1 cellular context compared by ENCODE assay signal in genomic region chr6:136792066-136792944, GRCh38.
TF ChIP-seq lines count a peak whose summit lies in the region.

MAP3K5 (minus strand) TSS chr6:136792477; CDS start chr6:136792157, 320 bp downstream.

TF ChIP-seq in HepG2, 621 proteins besides CTCF, POLR2A, EP300 and RAD21 (continued from another document and continues in another):
- 0 out of 2 replicates have a peak, but pooled peaks have one; percentile 66 for TF ChIP-seq ZNF280B (CRISPR knock-in tag; IDR thresholded peaks at IDR 0.05; ENCODE audit: borderline replicate concordance)
- TF ChIP-seq GATAD2A (CRISPR knock-in tag; IDR thresholded peaks at IDR 0.05): no peak
- peak; percentile 37 for TF ChIP-seq PTBP1 (IDR thresholded peaks at IDR 0.05; ENCODE audit: low read depth, low read length, poor library complexity, severe bottlenecking)
- no peak for TF ChIP-seq ZSCAN20 (CRISPR knock-in tag; IDR thresholded peaks at IDR 0.05; ENCODE audit: borderline replicate concordance)
- TF ChIP-seq POGZ (CRISPR knock-in tag; IDR thresholded peaks at IDR 0.05): no peak
- TF ChIP-seq ZMAT3 (CRISPR knock-in tag; conservative IDR thresholded peaks at IDR 0.05): no peak
- TF ChIP-seq SKI (IDR thresholded peaks at IDR 0.05; ENCODE audit: partially characterized antibody): no peak
- TF ChIP-seq ZNF546 (CRISPR knock-in tag; conservative IDR thresholded peaks at IDR 0.05): no peak
- TF ChIP-seq ZNF256 (CRISPR knock-in tag; conservative IDR thresholded peaks at IDR 0.05): no peak
- TF ChIP-seq, protein P1, sequence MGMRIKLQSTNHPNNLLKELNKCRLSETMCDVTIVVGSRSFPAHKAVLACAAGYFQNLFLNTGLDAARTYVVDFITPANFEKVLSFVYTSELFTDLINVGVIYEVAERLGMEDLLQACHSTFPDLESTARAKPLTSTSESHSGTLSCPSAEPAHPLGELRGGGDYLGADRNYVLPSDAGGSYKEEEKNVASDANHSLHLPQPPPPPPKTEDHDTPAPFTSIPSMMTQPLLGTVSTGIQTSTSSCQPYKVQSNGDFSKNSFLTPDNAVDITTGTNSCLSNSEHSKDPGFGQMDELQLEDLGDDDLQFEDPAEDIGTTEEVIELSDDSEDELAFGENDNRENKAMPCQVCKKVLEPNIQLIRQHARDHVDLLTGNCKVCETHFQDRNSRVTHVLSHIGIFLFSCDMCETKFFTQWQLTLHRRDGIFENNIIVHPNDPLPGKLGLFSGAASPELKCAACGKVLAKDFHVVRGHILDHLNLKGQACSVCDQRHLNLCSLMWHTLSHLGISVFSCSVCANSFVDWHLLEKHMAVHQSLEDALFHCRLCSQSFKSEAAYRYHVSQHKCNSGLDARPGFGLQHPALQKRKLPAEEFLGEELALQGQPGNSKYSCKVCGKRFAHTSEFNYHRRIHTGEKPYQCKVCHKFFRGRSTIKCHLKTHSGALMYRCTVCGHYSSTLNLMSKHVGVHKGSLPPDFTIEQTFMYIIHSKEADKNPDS (CRISPR knock-in tag; IDR thresholded peaks at IDR 0.05): no peak
- no peak for TF ChIP-seq ZNF292 (CRISPR knock-in tag; IDR thresholded peaks at IDR 0.05; ENCODE audit: borderline replicate concordance, low read depth)
- TF ChIP-seq, protein P2, sequence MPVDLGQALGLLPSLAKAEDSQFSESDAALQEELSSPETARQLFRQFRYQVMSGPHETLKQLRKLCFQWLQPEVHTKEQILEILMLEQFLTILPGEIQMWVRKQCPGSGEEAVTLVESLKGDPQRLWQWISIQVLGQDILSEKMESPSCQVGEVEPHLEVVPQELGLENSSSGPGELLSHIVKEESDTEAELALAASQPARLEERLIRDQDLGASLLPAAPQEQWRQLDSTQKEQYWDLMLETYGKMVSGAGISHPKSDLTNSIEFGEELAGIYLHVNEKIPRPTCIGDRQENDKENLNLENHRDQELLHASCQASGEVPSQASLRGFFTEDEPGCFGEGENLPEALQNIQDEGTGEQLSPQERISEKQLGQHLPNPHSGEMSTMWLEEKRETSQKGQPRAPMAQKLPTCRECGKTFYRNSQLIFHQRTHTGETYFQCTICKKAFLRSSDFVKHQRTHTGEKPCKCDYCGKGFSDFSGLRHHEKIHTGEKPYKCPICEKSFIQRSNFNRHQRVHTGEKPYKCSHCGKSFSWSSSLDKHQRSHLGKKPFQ (CRISPR knock-in tag; IDR thresholded peaks at IDR 0.05; ENCODE audit: insufficient replicate concordance): no peak
- TF ChIP-seq ZNF709 (CRISPR knock-in tag; IDR thresholded peaks at IDR 0.05): 0 out of 2 replicates have a peak, but pooled peaks have one; percentile 30
- TF ChIP-seq ATF2 (CRISPR knock-in tag; IDR thresholded peaks at IDR 0.05): no peak
- TF ChIP-seq ISL2 (CRISPR knock-in tag; IDR thresholded peaks at IDR 0.05): no peak
- no peak for TF ChIP-seq GRHL1 (CRISPR knock-in tag; conservative IDR thresholded peaks at IDR 0.05)
- TF ChIP-seq ZNF776 (CRISPR knock-in tag; IDR thresholded peaks at IDR 0.05): no peak
- no peak for TF ChIP-seq ZNF431 (CRISPR knock-in tag; IDR thresholded peaks at IDR 0.05; ENCODE audit: borderline replicate concordance, low read depth)
- no peak for TF ChIP-seq CREM (IDR thresholded peaks at IDR 0.05)
- no peak for TF ChIP-seq CREM (CRISPR knock-in tag; IDR thresholded peaks at IDR 0.05)
- TF ChIP-seq CEBPG (CRISPR knock-in tag; IDR thresholded peaks at IDR 0.05): no peak
- TF ChIP-seq NFYB (CRISPR knock-in tag; IDR thresholded peaks at IDR 0.05): no peak
- no peak for TF ChIP-seq NKX3-1 (CRISPR knock-in tag; IDR thresholded peaks at IDR 0.05)
- TF ChIP-seq LRRFIP1 (CRISPR knock-in tag; conservative IDR thresholded peaks at IDR 0.05): no peak
- TF ChIP-seq TBL1XR1 (IDR thresholded peaks at IDR 0.05; ENCODE audit: borderline replicate concordance, low read length, partially characterized antibody): no peak
- TF ChIP-seq, protein P3, sequence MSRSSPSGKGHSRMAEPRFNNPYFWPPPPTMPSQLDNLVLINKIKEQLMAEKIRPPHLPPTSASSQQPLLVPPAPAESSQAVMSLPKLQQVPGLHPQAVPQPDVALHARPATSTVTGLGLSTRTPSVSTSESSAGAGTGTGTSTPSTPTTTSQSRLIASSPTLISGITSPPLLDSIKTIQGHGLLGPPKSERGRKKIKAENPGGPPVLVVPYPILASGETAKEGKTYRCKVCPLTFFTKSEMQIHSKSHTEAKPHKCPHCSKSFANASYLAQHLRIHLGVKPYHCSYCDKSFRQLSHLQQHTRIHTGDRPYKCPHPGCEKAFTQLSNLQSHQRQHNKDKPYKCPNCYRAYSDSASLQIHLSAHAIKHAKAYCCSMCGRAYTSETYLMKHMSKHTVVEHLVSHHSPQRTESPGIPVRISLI (CRISPR knock-in tag; IDR thresholded peaks at IDR 0.05; ENCODE audit: borderline replicate concordance): no peak; the same call in 1 of the 2 replicates
- no peak for TF ChIP-seq ZNF790 (CRISPR knock-in tag; IDR thresholded peaks at IDR 0.05; ENCODE audit: borderline replicate concordance)
- no peak for TF ChIP-seq TFAP4 (IDR thresholded peaks at IDR 0.05; ENCODE audit: borderline replicate concordance, low read depth)
- no peak for TF ChIP-seq TARDBP (CRISPR knock-in tag; IDR thresholded peaks at IDR 0.05)
- no peak for TF ChIP-seq ZFP1 (CRISPR knock-in tag; IDR thresholded peaks at IDR 0.05)
- TF ChIP-seq TMF1 (CRISPR knock-in tag; IDR thresholded peaks at IDR 0.05; ENCODE audit: low read depth): no peak
- TF ChIP-seq, protein P4, sequence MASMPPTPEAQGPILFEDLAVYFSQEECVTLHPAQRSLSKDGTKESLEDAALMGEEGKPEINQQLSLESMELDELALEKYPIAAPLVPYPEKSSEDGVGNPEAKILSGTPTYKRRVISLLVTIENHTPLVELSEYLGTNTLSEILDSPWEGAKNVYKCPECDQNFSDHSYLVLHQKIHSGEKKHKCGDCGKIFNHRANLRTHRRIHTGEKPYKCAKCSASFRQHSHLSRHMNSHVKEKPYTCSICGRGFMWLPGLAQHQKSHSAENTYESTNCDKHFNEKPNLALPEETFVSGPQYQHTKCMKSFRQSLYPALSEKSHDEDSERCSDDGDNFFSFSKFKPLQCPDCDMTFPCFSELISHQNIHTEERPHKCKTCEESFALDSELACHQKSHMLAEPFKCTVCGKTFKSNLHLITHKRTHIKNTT (CRISPR knock-in tag; IDR thresholded peaks at IDR 0.05): no peak
- TF ChIP-seq PLRG1 (conservative IDR thresholded peaks at IDR 0.05): no peak
- no peak for TF ChIP-seq ZNF33B (CRISPR knock-in tag; IDR thresholded peaks at IDR 0.05)
- TF ChIP-seq POLR2AphosphoS5 (IDR thresholded peaks at IDR 0.05; ENCODE audit: low read depth, low read length): no peak
- no peak for TF ChIP-seq ZNF333 (CRISPR knock-in tag; IDR thresholded peaks at IDR 0.05; ENCODE audit: borderline replicate concordance)
- peak; percentile 41; the same call in 1 of the 2 replicates for TF ChIP-seq DZIP1 (CRISPR knock-in tag; IDR thresholded peaks at IDR 0.05)
- TF ChIP-seq NCOA2 (CRISPR knock-in tag; IDR thresholded peaks at IDR 0.05): no peak
- TF ChIP-seq SRSF4 (IDR thresholded peaks at IDR 0.05; ENCODE audit: low read depth, low read length, poor library complexity, severe bottlenecking): no peak
- TF ChIP-seq, protein P5, sequence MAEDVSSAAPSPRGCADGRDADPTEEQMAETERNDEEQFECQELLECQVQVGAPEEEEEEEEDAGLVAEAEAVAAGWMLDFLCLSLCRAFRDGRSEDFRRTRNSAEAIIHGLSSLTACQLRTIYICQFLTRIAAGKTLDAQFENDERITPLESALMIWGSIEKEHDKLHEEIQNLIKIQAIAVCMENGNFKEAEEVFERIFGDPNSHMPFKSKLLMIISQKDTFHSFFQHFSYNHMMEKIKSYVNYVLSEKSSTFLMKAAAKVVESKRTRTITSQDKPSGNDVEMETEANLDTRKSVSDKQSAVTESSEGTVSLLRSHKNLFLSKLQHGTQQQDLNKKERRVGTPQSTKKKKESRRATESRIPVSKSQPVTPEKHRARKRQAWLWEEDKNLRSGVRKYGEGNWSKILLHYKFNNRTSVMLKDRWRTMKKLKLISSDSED (CRISPR knock-in tag; IDR thresholded peaks at IDR 0.05): no peak
- TF ChIP-seq NFKB2 (CRISPR knock-in tag; IDR thresholded peaks at IDR 0.05; ENCODE audit: borderline replicate concordance): peak; percentile 89; the same call in 1 of the 2 replicates
- TF ChIP-seq, protein P6, sequence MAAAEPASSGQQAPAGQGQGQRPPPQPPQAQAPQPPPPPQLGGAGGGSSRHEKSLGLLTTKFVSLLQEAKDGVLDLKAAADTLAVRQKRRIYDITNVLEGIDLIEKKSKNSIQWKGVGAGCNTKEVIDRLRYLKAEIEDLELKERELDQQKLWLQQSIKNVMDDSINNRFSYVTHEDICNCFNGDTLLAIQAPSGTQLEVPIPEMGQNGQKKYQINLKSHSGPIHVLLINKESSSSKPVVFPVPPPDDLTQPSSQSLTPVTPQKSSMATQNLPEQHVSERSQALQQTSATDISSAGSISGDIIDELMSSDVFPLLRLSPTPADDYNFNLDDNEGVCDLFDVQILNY (CRISPR knock-in tag; conservative IDR thresholded peaks at IDR 0.05): no peak; the same call in 1 of the 2 replicates
- TF ChIP-seq PAWR (CRISPR knock-in tag; IDR thresholded peaks at IDR 0.05; ENCODE audit: borderline replicate concordance): no peak
